In genomic region chr1:205321109-205321958, GRCh38 we compare ENCODE assay signal across 1 cellular context.
TF ChIP-seq lines count a peak whose summit lies in the region.

TSS of gene NUAK2 (minus strand) at chr1:205321745. CDS start at chr1:205321628, 117 bp downstream.

TF ChIP-seq in GM12878, 131 proteins besides CTCF, POLR2A, EP300 and RAD21 (continued from another document):
- TF ChIP-seq E4F1 (IDR thresholded peaks at IDR 0.05; ENCODE audit: borderline replicate concordance, partially characterized antibody) (no peak), BHLHE40 (IDR thresholded peaks at IDR 0.05; ENCODE audit: borderline replicate concordance in 1 of 2, low read depth in 2 of 2, low read length in 1 of 2) (peak; percentile 46 to 85; a peak in 3 of 4 replicates), USF2 (IDR thresholded peaks at IDR 0.05; ENCODE audit: borderline replicate concordance, low read depth, low read length) (peak; percentile 53), LARP7 (IDR thresholded peaks at IDR 0.05) (peak; percentile 65; the same call in 1 of the 2 replicates), SMARCA5 (IDR thresholded peaks at IDR 0.05) (no peak), IKZF1 (conservative IDR thresholded peaks at IDR 0.05) (peak; percentile 69), HDGF (IDR thresholded peaks at IDR 0.05) (peak; percentile 67; the same call in 1 of the 2 replicates), IKZF2 (IDR thresholded peaks at IDR 0.05) (peak; percentile 38 to 45; a peak in 1 of 4 replicates), SP1 (IDR thresholded peaks at IDR 0.05; ENCODE audit: low read depth, low read length) (peak; percentile 79), RAD51 (IDR thresholded peaks at IDR 0.05) (peak; percentile 45; the same call in 1 of the 2 replicates), MAX (IDR thresholded peaks at IDR 0.05; ENCODE audit: low read depth, low read length) (peak; percentile 33), REST (IDR thresholded peaks at IDR 0.05; ENCODE audit: low read depth, low read length) (no peak), ZZZ3 (IDR thresholded peaks at IDR 0.05; ENCODE audit: control insufficient read depth, insufficient read length, low read depth) (no peak), SUZ12 (IDR thresholded peaks at IDR 0.05; ENCODE audit: unreplicated experiment) (peak; percentile 45), USF1 (IDR thresholded peaks at IDR 0.05; ENCODE audit: borderline replicate concordance, extremely low read length, insufficient read depth, low read depth, low read length) (peak; percentile 56), KDM1A (IDR thresholded peaks at IDR 0.05; ENCODE audit: borderline replicate concordance) (no peak), SUPT20H (IDR thresholded peaks at IDR 0.05; ENCODE audit: borderline replicate concordance, control insufficient read depth, low read depth, low read length) (no peak), RB1 (IDR thresholded peaks at IDR 0.05; ENCODE audit: borderline replicate concordance) (peak; percentile 62; the same call in 1 of the 2 replicates), SMC3 (IDR thresholded peaks at IDR 0.05; ENCODE audit: borderline replicate concordance, low read length) (no peak), EED (IDR thresholded peaks at IDR 0.05; ENCODE audit: low read depth) (peak; percentile 10; the same call in 1 of the 2 replicates), ZNF217 (IDR thresholded peaks at IDR 0.05) (no peak), NR2C2 (IDR thresholded peaks at IDR 0.05; ENCODE audit: borderline replicate concordance, control insufficient read depth, insufficient read length, low read depth) (no peak), CBFB (IDR thresholded peaks at IDR 0.05; ENCODE audit: low read depth) (no peak), MXI1 (IDR thresholded peaks at IDR 0.05; ENCODE audit: low read depth, low read length) (0 out of 2 replicates have a peak, but pooled peaks have one; percentile 2), CBX5 (IDR thresholded peaks at IDR 0.05; ENCODE audit: low read depth) (no peak), BCL3 (IDR thresholded peaks at IDR 0.05; ENCODE audit: borderline replicate concordance, insufficient read depth, low read depth, low read length, poor library complexity, severe bottlenecking) (no peak), CREB1 (IDR thresholded peaks at IDR 0.05; ENCODE audit: low read depth) (no peak), NKRF (conservative IDR thresholded peaks at IDR 0.05) (peak; percentile 59; the same call in 1 of the 2 replicates), ATF7 (IDR thresholded peaks at IDR 0.05; ENCODE audit: low read depth) (no peak), CEBPB (IDR thresholded peaks at IDR 0.05; ENCODE audit: borderline replicate concordance in 1 of 2, low read depth in 2 of 2, low read length in 2 of 2) (no peak)
